Comparison of ENCODE assay signal across 26 cellular contexts in genomic region chr9:6348766-6349165, GRCh38. TPM values are rescaled to one million over a fixed set of nuclear protein-coding genes. Genes with fewer than 3 reads are reported as not detected.
"Had no signal": no experiment of that assay in that cellular context is flagged by ENCODE, and none has a peak within 500 bp of the region (broad histone marks: within the 10 kb centered on the region; RNA-seq: fewer than 3 reads in every experiment).

No MANE protein-coding gene starts in this region.

- H3K4me3 ChIP-seq: MG63 had no signal

- H3K4me1 Mint-ChIP-seq: T-cell had no signal

- H3K9me3 ChIP-seq: MG63, SK-N-SH had no signal

- H3K9me2 ChIP-seq: SK-N-SH had no signal

- H3K36me3 Mint-ChIP-seq: T-cell had no signal

- DNase-seq: IMR-90; Karpas-422; KG1; MG63; NCI-H1092 treated with DMSO at 0.1 percent for 48 hours; NCI-H1436; NCI-H187; NCI-H2029; NCI-H2081 treated with DMSO at 0.1 percent for 48 hours; NCI-H2171; NCI-H226; NCI-H446; NCI-H510A; NCI-H524 treated with DMSO at 0.1 percent for 48 hours; NCI-H69; NCI-H774; NK-92 treated with Interleukin-12 subunit alpha and Interleukin-12 subunit beta, amount 100 ng/mL, for 24 hours; OCI-M1; Right ventricle myocardium superior; RPMI8226; SK-N-SH; SW 1271; T-cell had no signal

- H3K4me2 ChIP-seq: SK-N-SH had no signal

- ATAC-seq: HepG2, T-cell had no signal

- H3K9me3 Mint-ChIP-seq: T-cell had no signal

- H3K27me3 ChIP-seq: MG63 had no signal

- H3K36me3 ChIP-seq: MG63 had no signal

- H3K4me3 Mint-ChIP-seq: T-cell had no signal

- H3K27ac Mint-ChIP-seq: T-cell had no signal

- H3K9ac ChIP-seq: SK-N-SH had no signal

RNA-seq across cellular contexts. Expression of gene TPD52L3, which starts 20.6 kb away (rescaled TPM):
- total RNA-seq: HepG2, HT1080, IMR-90, Right ventricle myocardium superior, SK-MEL-5, T-cell had no signal
